1 cellular context compared by ENCODE assay signal in the genomic region with DNA sequence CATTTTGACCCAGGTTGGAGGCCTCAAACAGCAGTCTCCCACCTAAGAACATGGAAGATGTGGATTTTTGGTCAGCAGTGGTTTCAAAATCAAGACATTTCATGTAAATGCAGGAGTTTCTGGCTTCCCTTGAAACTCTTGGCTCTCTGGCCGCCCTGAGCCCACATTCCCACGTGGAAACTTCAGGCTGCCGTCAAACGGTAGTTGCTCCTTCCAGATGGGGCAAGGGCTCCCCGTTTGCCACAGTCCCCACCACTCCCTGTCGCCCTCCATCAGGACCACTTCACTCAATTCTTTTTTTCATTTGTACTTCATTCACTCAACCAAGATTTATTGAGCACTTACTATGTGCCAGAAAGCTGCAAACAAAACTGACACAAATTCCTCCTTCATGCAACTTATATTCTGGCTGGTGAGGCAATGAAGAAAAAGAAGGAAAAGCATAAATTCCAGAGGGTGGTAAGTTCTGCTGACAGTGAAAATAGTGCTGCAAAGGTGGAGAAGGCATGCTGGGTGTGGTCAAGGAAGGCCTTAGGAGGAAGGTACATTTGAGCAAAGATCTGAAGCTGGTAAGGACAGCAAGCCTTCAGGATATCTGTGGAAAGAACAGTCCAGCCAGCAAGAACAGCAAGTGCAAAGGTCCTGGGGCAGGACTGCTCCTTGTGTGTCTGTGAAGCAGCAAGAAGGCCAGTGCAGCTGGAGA.
TF ChIP-seq lines count a peak whose summit lies in the region.

No MANE protein-coding gene starts in this region.

TF ChIP-seq in HepG2, 621 proteins besides CTCF, POLR2A, EP300 and RAD21 (continued from another document):
- TF ChIP-seq, protein P1, sequence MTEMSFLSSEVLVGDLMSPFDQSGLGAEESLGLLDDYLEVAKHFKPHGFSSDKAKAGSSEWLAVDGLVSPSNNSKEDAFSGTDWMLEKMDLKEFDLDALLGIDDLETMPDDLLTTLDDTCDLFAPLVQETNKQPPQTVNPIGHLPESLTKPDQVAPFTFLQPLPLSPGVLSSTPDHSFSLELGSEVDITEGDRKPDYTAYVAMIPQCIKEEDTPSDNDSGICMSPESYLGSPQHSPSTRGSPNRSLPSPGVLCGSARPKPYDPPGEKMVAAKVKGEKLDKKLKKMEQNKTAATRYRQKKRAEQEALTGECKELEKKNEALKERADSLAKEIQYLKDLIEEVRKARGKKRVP (CRISPR knock-in tag; IDR thresholded peaks at IDR 0.05), result no peak
- TF ChIP-seq ZBTB7B (CRISPR knock-in tag; IDR thresholded peaks at IDR 0.05), result no peak
- TF ChIP-seq ZMYM2 (CRISPR knock-in tag; IDR thresholded peaks at IDR 0.05), result no peak
- no peak for TF ChIP-seq FOXO1 (CRISPR knock-in tag; IDR thresholded peaks at IDR 0.05)
- TF ChIP-seq MZF1 (CRISPR knock-in tag; IDR thresholded peaks at IDR 0.05; ENCODE audit: borderline replicate concordance), result no peak
- TF ChIP-seq ZNF180 (CRISPR knock-in tag; IDR thresholded peaks at IDR 0.05; ENCODE audit: borderline replicate concordance, low read depth), result peak; percentile 99; the same call in 1 of the 2 replicates
- no peak for TF ChIP-seq KAT8 (CRISPR knock-in tag; IDR thresholded peaks at IDR 0.05)
- no peak for TF ChIP-seq ZNF546 (CRISPR knock-in tag; conservative IDR thresholded peaks at IDR 0.05)
- no peak for TF ChIP-seq MYC (CRISPR knock-in tag; IDR thresholded peaks at IDR 0.05; ENCODE audit: borderline replicate concordance)
- no peak for TF ChIP-seq ZFP1 (CRISPR knock-in tag; IDR thresholded peaks at IDR 0.05)
- TF ChIP-seq, protein P2, sequence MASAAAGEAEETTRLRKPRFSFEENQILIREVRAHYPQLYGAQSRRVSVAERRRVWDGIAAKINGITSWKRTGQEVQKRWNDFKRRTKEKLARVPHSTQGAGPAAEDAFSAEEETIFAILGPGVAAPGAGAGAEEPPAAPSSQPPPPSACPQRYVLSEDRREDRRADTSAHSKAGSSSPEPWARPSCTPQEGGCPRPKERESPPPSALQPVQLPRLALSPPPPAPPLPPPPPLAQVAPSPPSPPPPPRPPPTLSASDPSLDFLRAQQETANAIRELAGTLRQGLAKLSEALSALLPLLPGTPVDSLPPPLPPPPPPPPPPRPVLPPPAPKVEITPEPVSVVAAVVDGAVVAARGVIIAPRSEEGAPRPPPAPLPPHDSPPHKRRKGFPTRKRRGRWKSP (CRISPR knock-in tag; IDR thresholded peaks at IDR 0.05), result no peak
- TF ChIP-seq ZNF510 (CRISPR knock-in tag; IDR thresholded peaks at IDR 0.05; ENCODE audit: low read depth), result peak; percentile 56; the same call in 1 of the 2 replicates
- peak; percentile 47; the same call in 1 of the 2 replicates for TF ChIP-seq ADNP (CRISPR knock-in tag; IDR thresholded peaks at IDR 0.05)
- TF ChIP-seq ZNF501 (CRISPR knock-in tag; IDR thresholded peaks at IDR 0.05), result peak; percentile 15; the same call in 1 of the 2 replicates
- TF ChIP-seq ZNF30 (CRISPR knock-in tag; IDR thresholded peaks at IDR 0.05), result no peak
